Comparison of ENCODE assay signal across 11 cellular contexts in genomic region chr12:89948266-89949175, GRCh38.
DNase-seq lines count a peak whose midpoint lies in the region; ATAC-seq and TF ChIP-seq lines count a peak whose summit lies in the region.
"Had no signal": no experiment of that assay in that cellular context is flagged by ENCODE, and none has a peak within 500 bp of the region (broad histone marks: within the 10 kb centered on the region; RNA-seq: fewer than 3 reads in every experiment).

No MANE protein-coding gene starts in this region.

- no peaks in the 10 kb centered on the region for H3K9me3 ChIP-seq in CD4-positive, alpha-beta memory T cell (ENCODE audit: control insufficient read depth in 1 of 2, low read length in 2 of 2)
- H3K9me3 ChIP-seq in Peyer's patch: no peaks in the 10 kb centered on the region
- H3K9me3 ChIP-seq in trophoblast cell (ENCODE audit: insufficient read depth, low read depth, low read length): no peaks in the 10 kb centered on the region
- no peaks in the 10 kb centered on the region for H3K9me3 ChIP-seq in Caco-2
- H3K9me3 ChIP-seq: ovary had no signal

- no peak overlapping the region for H2BK5ac ChIP-seq in trophoblast cell (ENCODE audit: low read depth, low read length, poor library complexity)

- intact Hi-C loops in CD4-positive, alpha-beta memory T cell (cut with micrococcal nuclease): loop anchor here (2.0 kb wide), 2 partner anchors 68 to 596 kb away; partner anchors contain the start of gene DUSP6
- intact Hi-C loops in Caco-2 (cut with micrococcal nuclease; ENCODE audit: unreplicated experiment): loop anchor here (2.0 kb wide), 1 partner anchor 316 kb away; no protein-coding TSS in a partner anchor

- DNase-seq in CD4-positive, alpha-beta memory T cell: no peak
- DNase-seq in Peyer's patch (no peak), epithelial cell of prostate (ENCODE audit: low read depth, low spot score) (no peak), trophoblast cell (no peak), NCI-H187 treated with DMSO at 0.1 percent for 48 hours (lab: John Stamatoyannopoulos, UW) (no peak), T1000 (lab: John Stamatoyannopoulos, UW) (no peak), Caco-2 (no peak)
- DNase-seq: activated CD8-positive, alpha-beta memory T cell treated with anti-CD3 and anti-CD28 coated beads, Interleukin-2, amount 50 U/mL, for 48 hours; KG1 had no signal

- peaks cover 59% of the 10 kb centered on the region for H3K4me1 ChIP-seq in CD4-positive, alpha-beta memory T cell (ENCODE audit: insufficient read depth, low read length)
- H3K4me1 ChIP-seq in Peyer's patch (peaks cover 1 to 35% (median 16%) of the 10 kb centered on the region in 4 donors), trophoblast cell (ENCODE audit: control insufficient read depth in 1 of 2, insufficient read depth in 2 of 2, low read length in 2 of 2) (peaks cover 0 to 2% of the 10 kb centered on the region in 2 experiments), Caco-2 (peaks cover 50% of the 10 kb centered on the region)

- peak overlapping the region; percentile 83 for H3K27ac ChIP-seq in CD4-positive, alpha-beta memory T cell (ENCODE audit: low read depth, low read length)
- H3K27ac ChIP-seq in Peyer's patch: peak overlapping the region; percentile 14 to 78 (median 68)
- peak overlapping the region; percentile 85 for H3K27ac ChIP-seq in epithelial cell of prostate
- H3K27ac ChIP-seq in trophoblast cell (ENCODE audit: low read depth, low read length): peak overlapping the region; percentile 78

- no TSS peak for BruUV-seq in Caco-2 (replicated peaks; lab: Mats Ljungman, UMichigan)

- H2AK5ac ChIP-seq in trophoblast cell (ENCODE audit: low read length): no peak overlapping the region

- no peak overlapping the region for H4K12ac ChIP-seq in trophoblast cell (ENCODE audit: low read depth, low read length)

- POLR2A ChIA-PET in CD4-positive, alpha-beta memory T cell (lab: Charles Lee; ENCODE audit: partially characterized antibody): interaction anchor here (0.9 to 6.5 kb wide), 6 partner anchors 11 to 241 kb away, joined by 3 to 104 read pairs (median 7); partner anchors contain the start of gene ATP2B1
- POLR2A ChIA-PET in Caco-2 (lab: Charles Lee): no interaction called here

- H3K36me3 ChIP-seq in CD4-positive, alpha-beta memory T cell (ENCODE audit: insufficient read depth, low read length): no peaks in the 10 kb centered on the region
- no peaks in the 10 kb centered on the region for H3K36me3 ChIP-seq in Peyer's patch
- no peaks in the 10 kb centered on the region for H3K36me3 ChIP-seq in trophoblast cell (ENCODE audit: control insufficient read depth in 1 of 2, insufficient read depth in 2 of 2, low read length in 2 of 2)
- no peaks in the 10 kb centered on the region for H3K36me3 ChIP-seq in Caco-2 (ENCODE audit: control insufficient read depth, insufficient read depth, low read length)
- H3K36me3 ChIP-seq: ovary had no signal

- H3K9me3 Mint-ChIP-seq in CD4-positive, alpha-beta memory T cell: peaks cover 0 to 2% (median 0%) of the 10 kb centered on the region in 8 donors
- no peaks in the 10 kb centered on the region for H3K9me3 Mint-ChIP-seq in Caco-2 (ENCODE audit: unreplicated experiment)

- no peak overlapping the region for H4K8ac ChIP-seq in trophoblast cell (ENCODE audit: low read depth, low read length)

- no peaks in the 10 kb centered on the region for H3K36me3 Mint-ChIP-seq in CD4-positive, alpha-beta memory T cell
- no peaks in the 10 kb centered on the region for H3K36me3 Mint-ChIP-seq in Caco-2 (ENCODE audit: insufficient read depth, unreplicated experiment)

- no peak overlapping the region for H2AFZ ChIP-seq in trophoblast cell (ENCODE audit: insufficient read depth, low read length, poor library complexity)

- no peaks in the 10 kb centered on the region for H3K27me3 ChIP-seq in CD4-positive, alpha-beta memory T cell (ENCODE audit: insufficient read depth, low read length)
- H3K27me3 ChIP-seq in Peyer's patch: no peaks in the 10 kb centered on the region
- no peaks in the 10 kb centered on the region for H3K27me3 ChIP-seq in trophoblast cell (ENCODE audit: insufficient read depth, low read length)
- H3K27me3 ChIP-seq in Caco-2 (replicated peaks; ENCODE audit: control insufficient read depth, insufficient read depth, low read length): no peaks in the 10 kb centered on the region
- H3K27me3 ChIP-seq: ovary had no signal

- peaks cover 17% of the 10 kb centered on the region for H3K79me1 ChIP-seq in trophoblast cell (ENCODE audit: low read length)

- no peak overlapping the region for H3K4me2 ChIP-seq in trophoblast cell (ENCODE audit: low read length)

- no peak for ATAC-seq in HG03457 (IDR thresholded peaks at IDR 0.05; ENCODE audit: unreplicated experiment)

- no peaks in the 10 kb centered on the region for H3K79me2 ChIP-seq in trophoblast cell (ENCODE audit: control insufficient read depth, insufficient read depth, low read length, poor library complexity)

- H3K4me3 Mint-ChIP-seq in CD4-positive, alpha-beta memory T cell: peak overlapping the region in 4 of 8 donors; percentile 12 to 71 (median 64)
- no peak overlapping the region for H3K4me3 Mint-ChIP-seq in Caco-2 (ENCODE audit: unreplicated experiment)

- H3K4me1 Mint-ChIP-seq in CD4-positive, alpha-beta memory T cell: peaks cover 54 to 71% (median 62%) of the 10 kb centered on the region in 4 donors
- peaks cover 30% of the 10 kb centered on the region for H3K4me1 Mint-ChIP-seq in Caco-2 (ENCODE audit: low read depth, unreplicated experiment)

- peak overlapping the region; percentile 63 to 98 (median 92) for H3K27ac Mint-ChIP-seq in CD4-positive, alpha-beta memory T cell
- H3K27ac Mint-ChIP-seq in Caco-2 (ENCODE audit: unreplicated experiment): no peak overlapping the region

- CTCF ChIA-PET in CD4-positive, alpha-beta memory T cell (lab: Charles Lee; ENCODE audit: partially characterized antibody): interaction anchor here (1.0 to 1.7 kb wide), 4 partner anchors 30 to 74 kb away, joined by 3 to 4 read pairs (median 4); no protein-coding TSS in a partner anchor
- CTCF ChIA-PET in Caco-2 (lab: Charles Lee): no interaction called here

- TF ChIP-seq CTCF in Peyer's patch (IDR thresholded peaks at IDR 0.05): no peak
- TF ChIP-seq CTCF in Caco-2 (IDR thresholded peaks at IDR 0.05; ENCODE audit: insufficient read depth in 1 of 2, low read depth in 1 of 2, low read length in 1 of 2, severe bottlenecking in 1 of 2, unreplicated experiment in 1 of 2): no peak

- no peak overlapping the region for H3K18ac ChIP-seq in trophoblast cell (ENCODE audit: low read length)

- no CpG with 5 or more reads among the region's 1 CpG for WGBS in trophoblast cell (ENCODE audit: extremely low coverage, insufficient coverage, insufficient read length)

- H3K4ac ChIP-seq in trophoblast cell (ENCODE audit: low read depth, low read length): no peak overlapping the region

- H3K23ac ChIP-seq in trophoblast cell (ENCODE audit: low read length): no peak overlapping the region

- no peak overlapping the region for H3K4me3 ChIP-seq in CD4-positive, alpha-beta memory T cell (ENCODE audit: low read length in 2 of 2)
- H3K4me3 ChIP-seq in Peyer's patch (no peak overlapping the region), trophoblast cell (ENCODE audit: low read depth, low read length) (no peak overlapping the region), Caco-2 (ENCODE audit: low read depth, low read length) (no peak overlapping the region)
- H3K4me3 ChIP-seq: ovary had no signal

- H3K9ac ChIP-seq in trophoblast cell (ENCODE audit: low read length): no peak overlapping the region

- TF ChIP-seq POLR2A in Peyer's patch (IDR thresholded peaks at IDR 0.05): no peak

- no peak overlapping the region for H4K91ac ChIP-seq in trophoblast cell (ENCODE audit: low read depth, low read length)

- H3K14ac ChIP-seq in trophoblast cell (ENCODE audit: low read length): no peak overlapping the region

- H3K27me3 Mint-ChIP-seq in CD4-positive, alpha-beta memory T cell: no peaks in the 10 kb centered on the region
- H3K27me3 Mint-ChIP-seq in Caco-2 (ENCODE audit: insufficient read depth, unreplicated experiment): no peaks in the 10 kb centered on the region

- no peak overlapping the region for H2BK12ac ChIP-seq in trophoblast cell (ENCODE audit: low read length)

- H2BK120ac ChIP-seq in trophoblast cell (ENCODE audit: insufficient read depth, low read length, poor library complexity): no peak overlapping the region
